8 cellular contexts compared by ENCODE assay signal in genomic region chr6:127855542-127856159, GRCh38. TPM values are rescaled to one million over a fixed set of nuclear protein-coding genes. Genes with fewer than 3 reads are reported as not detected.
DNase-seq lines count a peak whose midpoint lies in the region; ATAC-seq and TF ChIP-seq lines count a peak whose summit lies in the region.

No MANE protein-coding gene starts in this region.

- H3K9me3 ChIP-seq in heart right ventricle (no peaks in the 10 kb centered on the region), parathyroid adenoma (ENCODE audit: control insufficient read depth, low read length) (no peaks in the 10 kb centered on the region)

- H3K4me1 Mint-ChIP-seq in T-helper 2 cell treated with Interferon-gamma antibody and Interleukin-4, amounts not matched to agents 5 μg/mL and 100 μg/mL, for 36 hours (ENCODE audit: low read depth), result peaks cover 36% of the 10 kb centered on the region

- H3K9ac ChIP-seq in parathyroid adenoma, result no peak overlapping the region

- H3K79me2 ChIP-seq in parathyroid adenoma, result no peaks in the 10 kb centered on the region

- intact Hi-C loops in heart right ventricle (cut with DNase I), result no loop called here
- intact Hi-C loops in Right ventricle myocardium superior (cut with DNase I), result no loop called here

- H3K27ac ChIP-seq in heart right ventricle (no peak overlapping the region), parathyroid adenoma (no peak overlapping the region)

- peak in 1 of 2 donors; percentile 7 for DNase-seq in heart right ventricle
- DNase-seq in Right ventricle myocardium superior, result no peak
- no peak for DNase-seq in T-helper 2 cell treated with Interferon-gamma antibody and Interleukin-4, amounts not matched to agents 5 μg/mL and 100 μg/mL, for 36 hours (ENCODE audit: low spot score)
- peak; percentile 28 for DNase-seq in effector CD4-positive, alpha-beta T cell

- H3K4me3 ChIP-seq in heart right ventricle (no peak overlapping the region), parathyroid adenoma (ENCODE audit: low read depth, low read length) (no peak overlapping the region)

- no peaks in the 10 kb centered on the region for H3K27me3 Mint-ChIP-seq in T-helper 2 cell treated with Interferon-gamma antibody and Interleukin-4, amounts not matched to agents 5 μg/mL and 100 μg/mL, for 36 hours (ENCODE audit: low read depth)

- H3K27me3 ChIP-seq in heart right ventricle (no peaks in the 10 kb centered on the region), parathyroid adenoma (ENCODE audit: control insufficient read depth, insufficient read depth, low read length) (no peaks in the 10 kb centered on the region)

- H3K9me3 Mint-ChIP-seq in T-helper 2 cell treated with Interferon-gamma antibody and Interleukin-4, amounts not matched to agents 5 μg/mL and 100 μg/mL, for 36 hours, result no peaks in the 10 kb centered on the region

- H3K36me3 Mint-ChIP-seq in T-helper 2 cell treated with Interferon-gamma antibody and Interleukin-4, amounts not matched to agents 5 μg/mL and 100 μg/mL, for 36 hours (ENCODE audit: low read depth), result peaks cover 59% of the 10 kb centered on the region

- H3K4me3 Mint-ChIP-seq in T-helper 2 cell treated with Interferon-gamma antibody and Interleukin-4, amounts not matched to agents 5 μg/mL and 100 μg/mL, for 36 hours, result peak overlapping the region; percentile 41

- no peaks in the 10 kb centered on the region for H3K4me1 ChIP-seq in heart right ventricle
- no peaks in the 10 kb centered on the region for H3K4me1 ChIP-seq in parathyroid adenoma

- no peak overlapping the region for H2AFZ ChIP-seq in parathyroid adenoma

- H3K36me3 ChIP-seq in heart right ventricle (no peaks in the 10 kb centered on the region), parathyroid adenoma (ENCODE audit: control insufficient read depth, insufficient read depth, low read length) (no peaks in the 10 kb centered on the region)

- peak overlapping the region; percentile 67 for H3K27ac Mint-ChIP-seq in T-helper 2 cell treated with Interferon-gamma antibody and Interleukin-4, amounts not matched to agents 5 μg/mL and 100 μg/mL, for 36 hours

- no peak overlapping the region for H3K4me2 ChIP-seq in parathyroid adenoma (ENCODE audit: low read length)

- ATAC-seq in heart right ventricle (no peak), Right ventricle myocardium superior (ENCODE audit: poor library complexity) (no peak), GM21737 (IDR thresholded peaks at IDR 0.05; ENCODE audit: unreplicated experiment) (no peak), HG02885 (IDR thresholded peaks at IDR 0.05; ENCODE audit: poor library complexity, unreplicated experiment) (no peak), HG03521 (IDR thresholded peaks at IDR 0.05; ENCODE audit: unreplicated experiment) (no peak)

- 32 to 52% methylated on average over 4 of the region's 4 CpGs for WGBS in heart right ventricle, 2 donors

- peak in 7 of 9 donors; percentile 35 to 60 (median 49) for TF ChIP-seq CTCF in heart right ventricle (IDR thresholded peaks at IDR 0.05)
- TF ChIP-seq CTCF in parathyroid adenoma (IDR thresholded peaks at IDR 0.05), result peak; percentile 20

RNA-seq across cellular contexts. Expression of gene THEMIS, which starts 45.2 kb away (rescaled TPM):
- total RNA-seq in heart right ventricle (1 to 10 TPM in 1 of 10 donors, under 1 TPM in 6, not detected in 3; 0.13 to 2.0 (median 0.15) TPM), Right ventricle myocardium superior (0.13 TPM)
- under 1 TPM in 1 of 2 donors, not detected in 1; 0.01 TPM for polyA plus RNA-seq in heart right ventricle
